ENCODE assay signal across 8 cellular contexts in the genomic region with DNA sequence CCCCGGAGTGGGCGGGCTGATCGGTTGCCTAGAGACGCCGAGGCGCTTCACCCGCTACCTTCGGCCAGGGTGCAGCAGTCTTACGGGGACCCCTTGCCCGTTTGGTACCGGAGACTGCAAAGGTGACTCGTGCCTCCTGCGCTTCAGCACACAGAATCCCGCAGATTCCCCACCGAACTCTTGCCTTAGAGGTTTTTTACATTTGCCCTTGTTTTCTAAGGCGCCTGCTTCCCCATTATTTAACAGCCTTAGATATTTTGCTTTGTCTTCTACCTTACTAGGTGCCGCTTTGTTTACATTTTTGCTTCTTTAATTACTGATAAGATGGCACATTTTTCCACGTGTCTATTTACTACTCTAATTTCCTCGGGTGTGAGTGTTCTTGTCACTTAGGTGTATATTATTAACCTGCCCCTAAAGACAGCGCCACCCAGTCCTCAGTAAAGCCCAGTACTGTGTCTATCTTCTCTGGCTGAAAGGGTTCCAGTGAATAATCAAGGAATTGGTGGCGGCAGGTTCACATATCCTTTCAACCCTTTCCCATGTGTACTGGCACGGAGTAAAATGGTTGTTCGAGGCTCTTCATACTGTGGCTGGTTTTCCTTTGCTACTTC. TPM values are rescaled to one million over a fixed set of nuclear protein-coding genes. Genes with fewer than 3 reads are reported as not detected.
A peak's percentile ranks its signal among the peaks of the same experiment; 100 is the strongest.
DNase-seq lines count a peak whose midpoint lies in the region; FAIRE-seq and TF ChIP-seq lines count a peak whose summit lies in the region.

No MANE protein-coding gene starts in this region.

- H2AFZ ChIP-seq in astrocyte (ENCODE audit: low read depth, low read length) = peak overlapping the region; percentile 86

- H3K27me3 Mint-ChIP-seq in astrocyte (ENCODE audit: low read depth, unreplicated experiment) = peaks cover 2% of the 10 kb centered on the region

- no peaks in the 10 kb centered on the region for H3K36me3 ChIP-seq in BLaER1 treated with 17β-estradiol and CSF1 and Interleukin-3, amounts not matched to agents 10 nM and 100 nM
- H3K36me3 ChIP-seq in HUES64 (ENCODE audit: insufficient read depth, low read length) = no peaks in the 10 kb centered on the region
- no peaks in the 10 kb centered on the region for H3K36me3 ChIP-seq in astrocyte (ENCODE audit: insufficient read depth, low read length)
- H3K36me3 ChIP-seq in liver (ENCODE audit: control insufficient read depth in 4 of 4, insufficient read depth in 3 of 4, low read depth in 1 of 4, low read length in 3 of 4) = no peaks in the 10 kb centered on the region
- H3K36me3 ChIP-seq in transverse colon = no peaks in the 10 kb centered on the region

- H3K27ac Mint-ChIP-seq in astrocyte (ENCODE audit: unreplicated experiment) = no peak overlapping the region

- TF ChIP-seq EP300 in transverse colon (IDR thresholded peaks at IDR 0.05; ENCODE audit: low read depth) = no peak

- peaks cover 17% of the 10 kb centered on the region for H3K79me2 ChIP-seq in astrocyte (ENCODE audit: insufficient read depth, low read length)

- peak overlapping the region; percentile 67 to 88 (median 81) for H3K4me2 ChIP-seq in BLaER1 treated with 17β-estradiol and CSF1 and Interleukin-3, amounts not matched to agents 10 nM and 100 nM
- H3K4me2 ChIP-seq in astrocyte (ENCODE audit: low read length) = peak overlapping the region; percentile 92

- peaks cover 7% of the 10 kb centered on the region for H3K4me1 Mint-ChIP-seq in astrocyte (ENCODE audit: low read depth, unreplicated experiment)

- 7% methylated on average over 20 of the region's 23 CpGs for WGBS in HUES64
- WGBS in liver = 4% methylated on average over 23 of the region's 23 CpGs
- WGBS in transverse colon (ENCODE audit: low coverage in 1 of 2), 2 donors = 4% methylated on average over 8 to 23 of the region's 23 CpGs

- peak overlapping the region; percentile 84 to 93 (median 87) for H3K4me3 ChIP-seq in BLaER1 treated with 17β-estradiol and CSF1 and Interleukin-3, amounts not matched to agents 10 nM and 100 nM
- H3K4me3 ChIP-seq in HUES64 (ENCODE audit: low read length) (peak overlapping the region; percentile 87), astrocyte (ENCODE audit: insufficient read depth, low read depth, low read length) (peak overlapping the region; percentile 81), liver (ENCODE audit: low read depth in 1 of 3, low read length in 3 of 3) (peak overlapping the region; percentile 68 to 99 (median 78)), transverse colon (peak overlapping the region; percentile 45 to 78 (median 63))

- FAIRE-seq in astrocyte (lab: Jason Lieb, UNC) = no peak

- peaks cover 0 to 7% (median 0%) of the 10 kb centered on the region in 11 experiments; a peak in 3 of 22 replicates for H4K20me1 ChIP-seq in BLaER1 treated with 17β-estradiol and CSF1 and Interleukin-3, amounts not matched to agents 10 nM and 100 nM
- no peaks in the 10 kb centered on the region for H4K20me1 ChIP-seq in astrocyte (ENCODE audit: insufficient read depth, low read length)

- in situ Hi-C loops in transverse colon (cut with MboI; ENCODE audit: low pct_ligation_motif_present in 1 of 4, low pct_unique_long_range_greater_than_20kb in 1 of 4, low sequenced_read_pairs in 3 of 4) = loop anchor here in 1 of 4 donors (25.0 kb wide), 1 partner anchor 449 kb away; no protein-coding TSS in a partner anchor
- in situ Hi-C loops in ACHN (cut with HindIII; ENCODE audit: low pct_ligation_motif_present, low pct_unique_long_range_greater_than_20kb, low sequenced_read_pairs) = no loop called here

- H3K27ac ChIP-seq in BLaER1 treated with 17β-estradiol and CSF1 and Interleukin-3, amounts not matched to agents 10 nM and 100 nM = peak overlapping the region in 4 of 11 experiments; percentile 49 to 95 (median 68); a peak in 8 of 22 replicates
- no peak overlapping the region for H3K27ac ChIP-seq in HUES64 (ENCODE audit: low read depth, low read length)
- H3K27ac ChIP-seq in astrocyte (ENCODE audit: low read depth, low read length) = no peak overlapping the region
- no peak overlapping the region for H3K27ac ChIP-seq in liver (ENCODE audit: low read depth in 1 of 2, low read length in 2 of 2)
- no peak overlapping the region for H3K27ac ChIP-seq in transverse colon

- intact Hi-C loops in transverse colon (cut with DNase I; ENCODE audit: low total_unique reads) = no loop called here

- H3K4me3 Mint-ChIP-seq in astrocyte (ENCODE audit: unreplicated experiment) = peak overlapping the region; percentile 96

- H3K4me1 ChIP-seq in BLaER1 treated with 17β-estradiol and CSF1 and Interleukin-3, amounts not matched to agents 10 nM and 100 nM = peaks cover 25 to 41% (median 34%) of the 10 kb centered on the region in 10 experiments
- H3K4me1 ChIP-seq in HUES64 (ENCODE audit: insufficient read depth, low read length) = peaks cover 11% of the 10 kb centered on the region; the same call in 1 of the 2 replicates
- peaks cover 12% of the 10 kb centered on the region for H3K4me1 ChIP-seq in astrocyte (ENCODE audit: insufficient read depth, low read length)
- peaks cover 2 to 18% (median 15%) of the 10 kb centered on the region in 4 donors for H3K4me1 ChIP-seq in liver (ENCODE audit: control insufficient read depth in 4 of 4, insufficient read depth in 4 of 4, low read length in 3 of 4)
- H3K4me1 ChIP-seq in transverse colon = peaks cover 0 to 15% (median 8%) of the 10 kb centered on the region in 4 donors

- H3K9me3 Mint-ChIP-seq in astrocyte (ENCODE audit: unreplicated experiment) = no peaks in the 10 kb centered on the region

- peaks cover 2% of the 10 kb centered on the region for H3K36me3 Mint-ChIP-seq in astrocyte (ENCODE audit: low read depth, unreplicated experiment)

- H3K27me3 ChIP-seq in BLaER1 treated with 17β-estradiol and CSF1 and Interleukin-3, amounts not matched to agents 10 nM and 100 nM = no peaks in the 10 kb centered on the region
- H3K27me3 ChIP-seq in HUES64 (ENCODE audit: insufficient read depth, low read length) = no peaks in the 10 kb centered on the region
- H3K27me3 ChIP-seq in astrocyte (ENCODE audit: insufficient read depth, low read length) = no peaks in the 10 kb centered on the region
- H3K27me3 ChIP-seq in liver (ENCODE audit: control insufficient read depth in 4 of 4, insufficient read depth in 4 of 4, low read length in 3 of 4) = no peaks in the 10 kb centered on the region
- H3K27me3 ChIP-seq in transverse colon = no peaks in the 10 kb centered on the region

- H3K9ac ChIP-seq in BLaER1 treated with 17β-estradiol and CSF1 and Interleukin-3, amounts not matched to agents 10 nM and 100 nM = peak overlapping the region; percentile 40 to 94 (median 88); a peak in 21 of 22 replicates
- peak overlapping the region; percentile 62 for H3K9ac ChIP-seq in HUES64 (ENCODE audit: low read depth, low read length)
- H3K9ac ChIP-seq in astrocyte (ENCODE audit: low read length) = peak overlapping the region; percentile 68
- peak overlapping the region in 1 of 2 donors; percentile 15 for H3K9ac ChIP-seq in liver (ENCODE audit: low read depth in 1 of 2, low read length in 2 of 2)

- no peak for TF ChIP-seq RAD21 in liver (IDR thresholded peaks at IDR 0.05)

- no peak for DNase-seq in astrocyte (ENCODE audit: low read depth)
- DNase-seq in transverse colon = no peak
- DNase-seq in AG20443 (ENCODE audit: low spot score) = no peak
- no peak for DNase-seq in ACHN
- DNase-seq in stimulated activated CD4-positive, alpha-beta T cell treated with anti-CD3 and anti-CD28 coated beads, Interleukin-12 subunit alpha, Interleukin-12 subunit beta, amount 100 ng/mL, for 4 hours = no peak

- H3K9me3 ChIP-seq in BLaER1 treated with 17β-estradiol and CSF1 and Interleukin-3, amounts not matched to agents 10 nM and 100 nM (replicated peaks in 1 of 11) = no peaks in the 10 kb centered on the region
- no peaks in the 10 kb centered on the region for H3K9me3 ChIP-seq in HUES64 (ENCODE audit: insufficient read depth, low read depth, low read length)
- no peaks in the 10 kb centered on the region for H3K9me3 ChIP-seq in astrocyte (ENCODE audit: insufficient read depth, low read depth, low read length)
- no peaks in the 10 kb centered on the region for H3K9me3 ChIP-seq in liver (ENCODE audit: control insufficient read depth in 4 of 4, low read length in 3 of 4)
- H3K9me3 ChIP-seq in transverse colon = no peaks in the 10 kb centered on the region

- no peak for TF ChIP-seq CTCF in astrocyte (IDR thresholded peaks at IDR 0.05; ENCODE audit: insufficient read depth, low read depth, low read length)
- TF ChIP-seq CTCF in liver (IDR thresholded peaks at IDR 0.05; ENCODE audit: low read depth, low read length, missing input control) = no peak
- TF ChIP-seq CTCF in transverse colon (IDR thresholded peaks at IDR 0.05) = no peak

- no peak for TF ChIP-seq POLR2A in transverse colon (IDR thresholded peaks at IDR 0.05)

TF ChIP-seq in liver, 16 proteins besides CTCF, POLR2A, EP300 and RAD21:
- TF ChIP-seq GABPA (IDR thresholded peaks at IDR 0.05 in 1 of 2, conservative IDR thresholded peaks at IDR 0.05 in 1 of 2) = peak in 1 of 2 donors; percentile 3
- TF ChIP-seq, protein P1, sequence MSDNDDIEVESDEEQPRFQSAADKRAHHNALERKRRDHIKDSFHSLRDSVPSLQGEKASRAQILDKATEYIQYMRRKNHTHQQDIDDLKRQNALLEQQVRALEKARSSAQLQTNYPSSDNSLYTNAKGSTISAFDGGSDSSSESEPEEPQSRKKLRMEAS (IDR thresholded peaks at IDR 0.05) = no peak

RNA-seq across cellular contexts. Expression of a gene that starts 0.6 kb away (rescaled TPM):
- polyA plus RNA-seq in HUES64 (2013, experiment 1 of 2) = 7.1 TPM
- 7.4 TPM for polyA plus RNA-seq in HUES64 (2013, experiment 2 of 2)
- total RNA-seq in astrocyte (4.2 and 6.4 TPM in 2 replicates), liver (1 to 10 TPM; 3.8 to 9.7 TPM), transverse colon (10 to 100 TPM in 1 of 4 donors, 1 to 10 TPM in 3; 3.4 to 16.7 (median 9.8) TPM)
- 1 to 10 TPM in 1 of 2 donors, under 1 TPM in 1; 0.30 to 3.3 TPM for polyA plus RNA-seq in liver
